Comparison of ENCODE assay signal across 21 cellular contexts in genomic region chr2:21406983-21407382, GRCh38.
DNase-seq lines count a peak whose midpoint lies in the region; FAIRE-seq and TF ChIP-seq lines count a peak whose summit lies in the region.
"Had no signal": no experiment of that assay in that cellular context is flagged by ENCODE, and none has a peak within 500 bp of the region (broad histone marks: within the 10 kb centered on the region; RNA-seq: fewer than 3 reads in every experiment).

No MANE protein-coding gene starts in this region.

- FAIRE-seq in endometrium (lab: Jason Lieb, UNC), result peak; percentile 73
- FAIRE-seq in GM19239 (lab: Jason Lieb, UNC), result no peak
- FAIRE-seq: A204.1, G401.6, GM12892, H1 had no signal

- peak; percentile 1; the same call in 1 of the 2 replicates for TF ChIP-seq RAD21 in SK-N-SH (IDR thresholded peaks at IDR 0.05; ENCODE audit: low read length)

- no peak overlapping the region for H2AFZ ChIP-seq in SK-N-SH (ENCODE audit: low read depth)
- H2AFZ ChIP-seq: GM23248 had no signal

- no peaks in the 10 kb centered on the region for H3K9me2 ChIP-seq in SK-N-SH

- H3K4me2 ChIP-seq in SK-N-SH, result no peak overlapping the region
- H3K4me2 ChIP-seq: BLaER1 had no signal

- DNase-seq in NCI-H1048 (lab: John Stamatoyannopoulos, UW), result peak; percentile 64
- DNase-seq in SK-N-SH, result peak; percentile 31
- DNase-seq in NCI-H128 (lab: John Stamatoyannopoulos, UW; ENCODE audit: unreplicated experiment), result no peak
- no peak for DNase-seq in GM19239 (ENCODE audit: insufficient read length, low spot score)
- no peak for DNase-seq in NCI-H2029 treated with DMSO at 0.1 percent for 48 hours (lab: John Stamatoyannopoulos, UW)
- DNase-seq: Caco-2; CD4-positive, CD25-positive, alpha-beta regulatory T cell; CD8-positive, alpha-beta T cell; DMS153; DND-41; GM23248; H7; HCEC 1CT had no signal

- H4K20me1 ChIP-seq in SK-N-SH (ENCODE audit: insufficient read depth), result no peaks in the 10 kb centered on the region
- H4K20me1 ChIP-seq: BLaER1 had no signal

- no peak overlapping the region for H3K9ac ChIP-seq in SK-N-SH
- H3K9ac ChIP-seq: BLaER1, GM23248 had no signal

- peak in 1 of 2 experiments; percentile 83; a peak in 2 of 4 replicates for TF ChIP-seq EP300 in SK-N-SH (IDR thresholded peaks at IDR 0.05; ENCODE audit: borderline replicate concordance in 1 of 2, low read depth in 1 of 2, low read length in 1 of 2)

- H3K27ac ChIP-seq in SK-N-SH (ENCODE audit: low read depth in 2 of 2, low read length in 1 of 2), result no peak overlapping the region
- H3K27ac ChIP-seq: 22Rv1, BLaER1, C4-2B, GM23248 had no signal

- POLR2A ChIA-PET in SK-N-SH (lab: Yijun Ruan, JAX), result interaction anchor here (0.9 to 1.1 kb wide), 2 partner anchors 24 to 226 kb away, joined by 4 read pairs; no protein-coding TSS in a partner anchor

- H3K4me1 ChIP-seq in SK-N-SH (ENCODE audit: control insufficient read depth in 1 of 2, insufficient read depth in 2 of 2, low read depth in 1 of 2, low read length in 1 of 2), result peaks cover 0 to 19% of the 10 kb centered on the region in 2 experiments; a peak in 2 of 4 replicates
- H3K4me1 ChIP-seq: BLaER1, Caco-2 had no signal

- no peaks in the 10 kb centered on the region for H3K79me2 ChIP-seq in SK-N-SH (ENCODE audit: insufficient read depth)

- no peak for TF ChIP-seq CTCF in SK-N-SH (IDR thresholded peaks at IDR 0.05)

- WGBS in SK-N-SH (ENCODE audit: low lambda C conversion rate), result 5% methylated on average over 3 of the region's 3 CpGs

- H3K27me3 ChIP-seq in SK-N-SH (ENCODE audit: insufficient read depth), result no peaks in the 10 kb centered on the region
- H3K27me3 ChIP-seq: BLaER1 had no signal

- H3K36me3 ChIP-seq in SK-N-SH (replicated peaks in 1 of 2; ENCODE audit: control insufficient read depth in 1 of 2, insufficient read depth in 2 of 2, low read length in 1 of 2), result no peaks in the 10 kb centered on the region
- H3K36me3 ChIP-seq: BLaER1 had no signal

- CTCF ChIA-PET in SK-N-SH (lab: Yijun Ruan, JAX), result interaction anchor here (0.9 to 2.1 kb wide), 5 partner anchors 10 to 125 kb away, joined by 3 to 13 read pairs (median 4); no protein-coding TSS in a partner anchor

- no peaks in the 10 kb centered on the region for H3F3A ChIP-seq in SK-N-SH (replicated peaks; ENCODE audit: insufficient read depth)

- H3K4me3 ChIP-seq in SK-N-SH (ENCODE audit: low read depth in 2 of 2, low read length in 1 of 2), result no peak overlapping the region
- H3K4me3 ChIP-seq: BLaER1, GM23248 had no signal

- H3K9me3 ChIP-seq in SK-N-SH, result no peaks in the 10 kb centered on the region
- H3K9me3 ChIP-seq: BLaER1, Caco-2 had no signal

TF ChIP-seq in SK-N-SH, 30 proteins besides CTCF, POLR2A, EP300 and RAD21:
- TF ChIP-seq MXI1 (IDR thresholded peaks at IDR 0.05; ENCODE audit: low read depth, low read length) (0 out of 2 replicates have a peak, but pooled peaks have one; percentile 13), USF1 (IDR thresholded peaks at IDR 0.05; ENCODE audit: borderline replicate concordance, low read depth) (no peak), RCOR1 (IDR thresholded peaks at IDR 0.05; ENCODE audit: low read length) (peak; percentile 50; the same call in 1 of the 2 replicates), CHD2 (IDR thresholded peaks at IDR 0.05; ENCODE audit: low read length, partially characterized antibody) (peak; percentile 14), NFIC (IDR thresholded peaks at IDR 0.05; ENCODE audit: borderline replicate concordance) (no peak), RFX5 (IDR thresholded peaks at IDR 0.05; ENCODE audit: low read length) (peak; percentile 90)

Comparison
In these comparisons a context has a peak if more than half of its experiments do, and no peak if none do; other contexts are left out.
1. DNase-seq: peak in NCI-H1048 (single experiment) and SK-N-SH (single experiment); none in NCI-H128 (single experiment), GM19239 (single experiment) and NCI-H2029 treated with DMSO at 0.1 percent for 48 hours (single experiment).